8 cellular contexts compared by ENCODE assay signal in the genomic region with DNA sequence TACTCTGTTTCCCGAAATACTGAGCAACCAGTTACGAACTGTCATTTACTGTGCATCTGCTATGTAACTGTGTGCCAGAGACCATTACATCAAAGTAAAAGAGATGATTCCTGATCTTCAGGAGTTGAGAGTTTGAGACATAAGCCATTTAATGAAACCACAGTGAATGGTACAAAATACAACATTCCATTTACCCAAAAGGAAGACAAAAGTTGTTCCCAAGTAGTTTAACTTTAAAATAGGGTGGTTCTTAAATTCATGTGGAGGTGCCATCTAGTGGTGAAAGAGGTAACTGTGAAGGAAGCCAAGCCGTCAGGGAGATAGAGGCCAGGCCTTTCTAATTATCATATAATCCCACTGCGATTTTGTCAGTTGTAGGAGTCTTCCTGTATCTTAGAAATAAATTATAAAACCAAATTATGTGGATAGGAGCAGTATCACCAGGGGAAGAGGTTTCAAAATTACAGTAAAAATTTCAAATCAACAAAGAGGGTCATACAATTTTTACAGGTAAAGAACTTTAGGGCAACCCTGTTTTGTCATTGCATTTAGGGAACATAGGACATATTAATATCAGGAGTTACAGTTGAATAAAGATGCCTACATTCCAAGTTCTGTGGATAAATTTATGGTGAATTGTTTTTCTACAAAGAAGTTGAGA.
DNase-seq lines count a peak whose midpoint lies in the region; ATAC-seq and TF ChIP-seq lines count a peak whose summit lies in the region.

No MANE protein-coding gene starts in this region.

- peaks cover 19 to 31% of the 10 kb centered on the region in 2 donors for H3K36me3 ChIP-seq in thyroid gland
- H3K36me3 ChIP-seq in MG63 = peaks cover 95% of the 10 kb centered on the region

- no peak overlapping the region for H3K4me3 Mint-ChIP-seq in H9
- no peak overlapping the region for H3K4me3 Mint-ChIP-seq in brain

- H3K4me1 ChIP-seq in H9 (ENCODE audit: insufficient read depth, low read length) (no peaks in the 10 kb centered on the region), thyroid gland (peaks cover 0 to 2% of the 10 kb centered on the region in 2 donors)

- no peaks in the 10 kb centered on the region for H3K4me1 Mint-ChIP-seq in H9
- H3K4me1 Mint-ChIP-seq in brain = no peaks in the 10 kb centered on the region

- H2BK5ac ChIP-seq in H9 (ENCODE audit: insufficient read length, low read length) = no peak overlapping the region

- H2AFZ ChIP-seq in H9 (ENCODE audit: low read length) = no peak overlapping the region

- H3K9me3 ChIP-seq in H9 (ENCODE audit: control insufficient read depth, low read depth, low read length) = no peaks in the 10 kb centered on the region
- H3K9me3 ChIP-seq in thyroid gland = no peaks in the 10 kb centered on the region
- peaks cover 5% of the 10 kb centered on the region for H3K9me3 ChIP-seq in MG63

- H3K79me1 ChIP-seq in H9 (ENCODE audit: insufficient read depth, low read depth, low read length, poor library complexity, severe bottlenecking) = no peaks in the 10 kb centered on the region

- DNase-seq in COR-L47 (lab: John Stamatoyannopoulos, UW) = peak; percentile 29
- no peak for DNase-seq in H9
- DNase-seq in NCI-H82 treated with DMSO at 0.1 percent for 48 hours (lab: John Stamatoyannopoulos, UW; ENCODE audit: unreplicated experiment) = peak; percentile 79
- peak; percentile 68 for DNase-seq in iris pigment epithelial cell (ENCODE audit: low read depth)
- DNase-seq in thyroid gland = peak; percentile 27 to 32
- DNase-seq in MG63 = no peak

- no peak overlapping the region for H3K14ac ChIP-seq in H9 (ENCODE audit: insufficient read depth, low read length)

- H3K23ac ChIP-seq in H9 (ENCODE audit: insufficient read length, low read depth, low read length) = no peak overlapping the region

- H3K27ac Mint-ChIP-seq in H9 = no peak overlapping the region
- peak overlapping the region in 1 of 5 experiments; percentile 3 for H3K27ac Mint-ChIP-seq in brain

- peaks cover 4% of the 10 kb centered on the region for H3K27me3 Mint-ChIP-seq in H9 (ENCODE audit: low read depth)
- peaks cover 15% of the 10 kb centered on the region for H3K27me3 Mint-ChIP-seq in brain

- no peaks in the 10 kb centered on the region for H4K20me1 ChIP-seq in H9 (ENCODE audit: control insufficient read depth, insufficient read depth, insufficient read length)

- no peaks in the 10 kb centered on the region for H3K79me2 ChIP-seq in H9 (ENCODE audit: insufficient read depth, low read length)

- H4K91ac ChIP-seq in H9 (ENCODE audit: insufficient read length, low read depth, low read length) = no peak overlapping the region

- no peak for ATAC-seq in GM18519 (IDR thresholded peaks at IDR 0.05; ENCODE audit: low FRiP score, unreplicated experiment)

- H3K18ac ChIP-seq in H9 (ENCODE audit: insufficient read length, low read depth, low read length) = no peak overlapping the region

- no peak overlapping the region for H3K4me3 ChIP-seq in thyroid gland (replicated peaks in 1 of 3)
- H3K4me3 ChIP-seq in MG63 = no peak overlapping the region

- no peak overlapping the region for H4K5ac ChIP-seq in H9 (ENCODE audit: insufficient read length, low read depth, low read length)

- H3K23me2 ChIP-seq in H9 (ENCODE audit: insufficient read length, low read depth, low read length, poor library complexity, severe bottlenecking) = no peaks in the 10 kb centered on the region

- H3K4ac ChIP-seq in H9 (ENCODE audit: low read depth, low read length) = no peak overlapping the region

- intact Hi-C loops in thyroid gland (cut with DNase I) = loop anchor here (5.0 to 10.0 kb wide), 3 partner anchors 68 to 350 kb away; a partner anchor contains a TSS

- H3K56ac ChIP-seq in H9 (ENCODE audit: insufficient read length, low read depth, low read length) = no peak overlapping the region

- H2BK15ac ChIP-seq in H9 (ENCODE audit: low read depth, low read length) = no peak overlapping the region

- H3T11ph ChIP-seq in H9 (ENCODE audit: low read length) = no peak overlapping the region

- H2BK20ac ChIP-seq in H9 (ENCODE audit: low read depth, low read length, poor library complexity, severe bottlenecking) = no peak overlapping the region

- no peak overlapping the region for H4K8ac ChIP-seq in H9 (replicated peaks; ENCODE audit: insufficient read length, low read depth, low read length)

- no peak overlapping the region for H2BK120ac ChIP-seq in H9 (ENCODE audit: low read depth, low read length, poor library complexity, severe bottlenecking)

- no peak overlapping the region for H2AK5ac ChIP-seq in H9 (ENCODE audit: insufficient read length, low read length)

- no peaks in the 10 kb centered on the region for H3K9me3 Mint-ChIP-seq in H9
- peaks cover 0 to 8% (median 0%) of the 10 kb centered on the region in 5 experiments for H3K9me3 Mint-ChIP-seq in brain

- H3K9ac ChIP-seq in H9 (ENCODE audit: extremely low read depth, insufficient read length, low read length) = no peak overlapping the region

- TF ChIP-seq POLR2A in thyroid gland (IDR thresholded peaks at IDR 0.05) = no peak

- H3K36me3 Mint-ChIP-seq in H9 (ENCODE audit: insufficient read depth in 1 of 3, low read depth in 3 of 3) (no peaks in the 10 kb centered on the region), brain (no peaks in the 10 kb centered on the region)

- no peak overlapping the region for H3K27ac ChIP-seq in H9 (ENCODE audit: insufficient read length, low read depth, low read length)
- H3K27ac ChIP-seq in thyroid gland = no peak overlapping the region

- TF ChIP-seq CTCF in H9 (conservative IDR thresholded peaks at IDR 0.05) = peak; percentile 88
- TF ChIP-seq CTCF in brain (conservative IDR thresholded peaks at IDR 0.05) = peak; percentile 82
- peak; percentile 45 to 80 (median 76) for TF ChIP-seq CTCF in thyroid gland (IDR thresholded peaks at IDR 0.05)

- no CpG with 5 or more reads among the region's 4 CpGs for WGBS in H9 (ENCODE audit: extremely low coverage, insufficient read length, low lambda C conversion rate)
- WGBS in thyroid gland, 2 donors = 63 to 78% methylated on average over 4 of the region's 4 CpGs

- H2BK12ac ChIP-seq in H9 (ENCODE audit: insufficient read length, low read depth, low read length) = no peak overlapping the region

- no peaks in the 10 kb centered on the region for H3K27me3 ChIP-seq in H9 (ENCODE audit: insufficient read depth, low read length)
- H3K27me3 ChIP-seq in thyroid gland = no peaks in the 10 kb centered on the region
- H3K27me3 ChIP-seq in MG63 = no peaks in the 10 kb centered on the region

- no peak overlapping the region for H3K4me2 ChIP-seq in H9 (ENCODE audit: insufficient read depth, insufficient read length, low read length)

Comparison
In these comparisons a context has a peak if more than half of its experiments do, and no peak if none do; other contexts are left out.
1. DNase-seq: peak in COR-L47 (single experiment), NCI-H82 treated with DMSO at 0.1 percent for 48 hours (single experiment), iris pigment epithelial cell (single experiment) and thyroid gland (2 of 2); none in H9 (single experiment) and MG63 (single experiment).
2. Peak in every context shown above with its lines, with median percentiles within 50 percentile points of each other: CTCF ChIP-seq.